ENCODE assay signal across 24 cellular contexts in genomic region chr16:72936408-72936807, GRCh38.
"Had no signal": no experiment of that assay in that cellular context is flagged by ENCODE, and none has a peak within 500 bp of the region (broad histone marks: within the 10 kb centered on the region; RNA-seq: fewer than 3 reads in every experiment).

No MANE protein-coding gene starts in this region.

- H3K9me3 ChIP-seq: breast epithelium, esophagus muscularis mucosa, lower lobe of right lung, prostate gland, right atrium auricular region had no signal

- H3K27ac Mint-ChIP-seq: activated naive CD8-positive, alpha-beta T cell treated with anti-CD3 and anti-CD28 coated beads, Interleukin-2, amount 50 U/mL, for 24 hours; dendritic cell treated with granulocyte-macrophage colony-stimulating factor and Interleukin-4, amounts not matched to agents 40 ng/mL and 50 ng/mL, for 4 days; stimulated activated naive CD8-positive, alpha-beta T cell treated with anti-CD3 and anti-CD28 coated beads, Interleukin-15, Interleukin-2, amounts not matched to agents 100 ng/mL and 50 ng/mL, for 24 hours had no signal

- H3K4me3 Mint-ChIP-seq: activated naive CD8-positive, alpha-beta T cell treated with anti-CD3 and anti-CD28 coated beads, Interleukin-2, amount 50 U/mL, for 24 hours; dendritic cell treated with granulocyte-macrophage colony-stimulating factor and Interleukin-4, amounts not matched to agents 40 ng/mL and 50 ng/mL, for 4 days; mesothelial cell of epicardium; natural killer cell treated with Interleukin-12 subunit alpha and Interleukin-12 subunit beta and Interleukin-15 and Interleukin-18, amount 100 ng/mL, for 72 hours; stimulated activated naive CD8-positive, alpha-beta T cell treated with anti-CD3 and anti-CD28 coated beads, Interleukin-15, Interleukin-2, amounts not matched to agents 100 ng/mL and 50 ng/mL, for 24 hours had no signal

- H3K27me3 Mint-ChIP-seq: activated naive CD8-positive, alpha-beta T cell treated with anti-CD3 and anti-CD28 coated beads, Interleukin-2, amount 50 U/mL, for 24 hours; natural killer cell treated with Interleukin-12 subunit alpha and Interleukin-12 subunit beta and Interleukin-15 and Interleukin-18, amount 100 ng/mL, for 72 hours; stimulated activated naive CD8-positive, alpha-beta T cell treated with anti-CD3 and anti-CD28 coated beads, Interleukin-15, Interleukin-2, amounts not matched to agents 100 ng/mL and 50 ng/mL, for 24 hours had no signal

- H3K36me3 ChIP-seq: breast epithelium, esophagus muscularis mucosa, lower lobe of right lung, prostate gland, right atrium auricular region had no signal

- H3K9me3 Mint-ChIP-seq: activated naive CD8-positive, alpha-beta T cell treated with anti-CD3 and anti-CD28 coated beads, Interleukin-2, amount 50 U/mL, for 24 hours; dendritic cell treated with granulocyte-macrophage colony-stimulating factor and Interleukin-4, amounts not matched to agents 40 ng/mL and 50 ng/mL, for 4 days; mesothelial cell of epicardium; natural killer cell treated with Interleukin-12 subunit alpha and Interleukin-12 subunit beta and Interleukin-15 and Interleukin-18, amount 100 ng/mL, for 72 hours; stimulated activated naive CD8-positive, alpha-beta T cell treated with anti-CD3 and anti-CD28 coated beads, Interleukin-15, Interleukin-2, amounts not matched to agents 100 ng/mL and 50 ng/mL, for 24 hours had no signal

- H3K27me3 ChIP-seq: breast epithelium, esophagus muscularis mucosa, right atrium auricular region had no signal

- H3K27ac ChIP-seq: breast epithelium, esophagus muscularis mucosa, lower lobe of right lung, skin epidermis had no signal

- ATAC-seq: activated naive CD8-positive, alpha-beta T cell treated with anti-CD3 and anti-CD28 coated beads, Interleukin-2, amount 50 U/mL, for 24 hours; lower lobe of right lung; natural killer cell treated with Interleukin-12 subunit alpha and Interleukin-12 subunit beta and Interleukin-15 and Interleukin-18, amount 100 ng/mL, for 72 hours had no signal

- DNase-seq: activated CD4-positive, alpha-beta T cell treated with anti-CD3 and anti-CD28 coated beads, Interleukin-2, amount 50 U/mL, for 4 hours; activated naive CD4-positive, alpha-beta T cell treated with Interleukin-2 at 50 U/mL for 16 hours; activated naive CD8-positive, alpha-beta T cell treated with anti-CD3 and anti-CD28 coated beads, Interleukin-2, amount 50 U/mL, for 24 hours; activated T-cell treated with anti-CD3 and anti-CD28 coated beads for 4 hours; aorta; cerebellar nuclear complex; effector CD8-positive, alpha-beta T cell; lower lobe of right lung; nucleus accumbens; stimulated activated CD4-positive, alpha-beta T cell treated with anti-CD3 and anti-CD28 coated beads, Interleukin-15, amount 100 ng/mL, for 24 hours; stimulated activated CD4-positive, alpha-beta T cell treated with anti-CD3 and anti-CD28 coated beads, Interleukin-2, amount 100 ng/mL, for 48 hours; SW 1271; T-helper 2 cell; trophoblast cell had no signal

- FAIRE-seq: endothelial cell of umbilical vein had no signal

- H3K36me3 Mint-ChIP-seq: natural killer cell treated with Interleukin-12 subunit alpha and Interleukin-12 subunit beta and Interleukin-15 and Interleukin-18, amount 100 ng/mL, for 72 hours had no signal

- H3K4me3 ChIP-seq: breast epithelium, esophagus muscularis mucosa, lower lobe of right lung, prostate gland, right atrium auricular region, skin epidermis had no signal

- H3K4me1 ChIP-seq: breast epithelium had no signal
